16 cellular contexts compared by ENCODE assay signal in the genomic region with DNA sequence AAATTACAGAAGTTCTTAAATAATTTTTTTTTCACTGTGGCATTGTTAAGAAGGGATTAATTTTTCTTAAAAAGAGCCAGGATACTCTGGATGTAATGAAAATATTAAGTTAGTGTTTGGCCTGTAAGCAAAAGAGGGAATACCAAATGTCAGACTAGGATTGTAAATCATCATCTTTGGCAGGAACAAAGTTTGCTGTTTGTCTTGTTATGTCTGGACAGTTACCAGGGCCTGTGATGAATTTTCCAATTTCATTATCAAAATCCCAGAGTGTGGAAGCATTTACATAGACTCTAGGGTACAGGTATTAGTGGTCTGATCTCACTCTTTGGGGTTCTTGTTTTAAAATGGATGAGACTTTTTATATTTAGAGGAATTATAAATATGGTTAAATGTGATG. TPM values are rescaled to one million over a fixed set of nuclear protein-coding genes. Genes with fewer than 3 reads are reported as not detected.
DNase-seq lines count a peak whose midpoint lies in the region; ATAC-seq, FAIRE-seq and TF ChIP-seq lines count a peak whose summit lies in the region.
"Had no signal": no experiment of that assay in that cellular context is flagged by ENCODE, and none has a peak within 500 bp of the region (broad histone marks: within the 10 kb centered on the region; RNA-seq: fewer than 3 reads in every experiment).

No MANE protein-coding gene starts in this region.

- no peaks in the 10 kb centered on the region for H3K36me3 ChIP-seq in IMR-90 (ENCODE audit: control insufficient read depth, insufficient read depth, low read length)
- no peaks in the 10 kb centered on the region for H3K36me3 ChIP-seq in adipocyte (ENCODE audit: control insufficient read depth, insufficient read depth, low read length, severe bottlenecking)
- no peaks in the 10 kb centered on the region for H3K36me3 ChIP-seq in kidney (ENCODE audit: control insufficient read depth in 1 of 2, insufficient read depth in 2 of 2, low read length in 2 of 2)
- H3K36me3 ChIP-seq: SJSA1, transverse colon had no signal

- in situ Hi-C loops in IMR-90 (cut with MboI; ENCODE audit: low sequenced_read_pairs) = no loop called here

- H4K91ac ChIP-seq in IMR-90 (ENCODE audit: insufficient read depth, low read depth, low read length) = no peak overlapping the region

- no peak overlapping the region for H2BK15ac ChIP-seq in IMR-90 (ENCODE audit: low read depth, low read length)

- no peak overlapping the region for H2AK5ac ChIP-seq in IMR-90 (ENCODE audit: low read depth, low read length)

- POLR2A ChIA-PET in IMR-90 (lab: Charles Lee; ENCODE audit: unreplicated experiment) = no interaction called here

- no peaks in the 10 kb centered on the region for H4K20me1 ChIP-seq in IMR-90 (ENCODE audit: insufficient read depth, low read length)

- CTCF ChIA-PET in IMR-90 (lab: Yijun Ruan, JAX) = no interaction called here

- H2AK9ac ChIP-seq in IMR-90 (replicated peaks; ENCODE audit: low read depth, low read length, poor library complexity) = no peak overlapping the region

- no peak overlapping the region for H2BK5ac ChIP-seq in IMR-90 (ENCODE audit: low read depth, low read length, poor library complexity, severe bottlenecking)

- TF ChIP-seq CTCF in IMR-90 (conservative IDR thresholded peaks at IDR 0.05; ENCODE audit: low read depth, low read length) (no peak), kidney (IDR thresholded peaks at IDR 0.05; ENCODE audit: borderline replicate concordance, extremely low read depth, insufficient read depth) (no peak)

- H3K9ac ChIP-seq in IMR-90 (ENCODE audit: low read depth, low read length) = no peak overlapping the region
- peak overlapping the region; percentile 11 for H3K9ac ChIP-seq in adipocyte (ENCODE audit: low read length)
- no peak overlapping the region for H3K9ac ChIP-seq in kidney (ENCODE audit: low read length in 2 of 2)

- peak; percentile 19 for FAIRE-seq in kidney (lab: Jason Lieb, UNC)
- FAIRE-seq: GM12892, islet of Langerhans had no signal

- no peak overlapping the region for H3K23ac ChIP-seq in IMR-90 (ENCODE audit: low read depth, low read length)

- intact Hi-C loops in IMR-90 (cut with micrococcal nuclease) (no loop called here), kidney (cut with DNase I) (no loop called here)

- H2BK20ac ChIP-seq in IMR-90 (ENCODE audit: low read depth, low read length) = no peak overlapping the region

- 0 out of 2 replicates have a peak, but pooled peaks cover 2% of the 10 kb centered on the region for H3K4me1 ChIP-seq in IMR-90 (ENCODE audit: control insufficient read depth, insufficient read depth, low read length)
- H3K4me1 ChIP-seq in adipocyte (ENCODE audit: control insufficient read depth, insufficient read depth, low read length) = peaks cover 37% of the 10 kb centered on the region
- H3K4me1 ChIP-seq in kidney (ENCODE audit: control insufficient read depth in 1 of 2, insufficient read depth in 1 of 2, low read depth in 1 of 2, low read length in 2 of 2) = peaks cover 11 to 28% of the 10 kb centered on the region in 2 donors

- peak overlapping the region; percentile 31; the same call in 1 of the 2 replicates for H3K4me2 ChIP-seq in IMR-90 (ENCODE audit: low read depth, low read length)

- ATAC-seq in IMR-90 (ENCODE audit: low read depth) (no peak), HG03139 (IDR thresholded peaks at IDR 0.05; ENCODE audit: unreplicated experiment) (no peak)

- H3K79me1 ChIP-seq in IMR-90 (ENCODE audit: low read depth in 1 of 2, low read length in 2 of 2) = peaks cover 16 to 40% of the 10 kb centered on the region in 2 experiments

- dilution Hi-C loops in IMR-90 (cut with HindIII; ENCODE audit: low sequenced_read_pairs, unreplicated experiment) = no loop called here

- no peak overlapping the region for H2BK120ac ChIP-seq in IMR-90 (ENCODE audit: low read depth, low read length)

- no peaks in the 10 kb centered on the region for H3K9me1 ChIP-seq in IMR-90 (ENCODE audit: insufficient read depth, low read length)

- H4K5ac ChIP-seq in IMR-90 (ENCODE audit: low read depth, low read length) = no peak overlapping the region

- H3K4ac ChIP-seq in IMR-90 (ENCODE audit: low read depth, low read length) = no peak overlapping the region

- no peak for TF ChIP-seq RAD21 in IMR-90 (IDR thresholded peaks at IDR 0.05; ENCODE audit: low read length)

- DNase-seq in IMR-90 (no peak), adipocyte (ENCODE audit: low read depth) (peak; percentile 30), kidney (no peak), superior temporal gyrus (ENCODE audit: extremely low spot score) (peak; percentile 13), globus pallidus (ENCODE audit: low spot score) (no peak), HUDEP-2 (lab: John Stamatoyannopoulos, UW; ENCODE audit: unreplicated experiment in 76 of 76) (no peak)
- DNase-seq: CD4-positive, alpha-beta T cell; DND-41; effector CD4-positive, alpha-beta T cell; NCI-H2171; stimulated activated CD4-positive, alpha-beta T cell treated with anti-CD3 and anti-CD28 coated beads, Interleukin-1b, Interleukin-23, amount 100 ng/mL, for 48 hours; transverse colon had no signal

- H3K56ac ChIP-seq in IMR-90 (ENCODE audit: extremely low read depth, insufficient read depth, low read length) = no peak overlapping the region

- no peak overlapping the region for H2AFZ ChIP-seq in IMR-90 (replicated peaks; ENCODE audit: low read length, poor library complexity)

- H3K27me3 ChIP-seq in IMR-90 (ENCODE audit: control insufficient read depth, insufficient read depth, low read length) (no peaks in the 10 kb centered on the region), adipocyte (replicated peaks; ENCODE audit: control insufficient read depth, insufficient read depth, low read length) (no peaks in the 10 kb centered on the region)
- H3K27me3 ChIP-seq: SJSA1, transverse colon had no signal

- H3K9me3 ChIP-seq in IMR-90 (ENCODE audit: control insufficient read depth, insufficient read depth, low read length) (no peaks in the 10 kb centered on the region), adipocyte (ENCODE audit: control insufficient read depth, low read length) (no peaks in the 10 kb centered on the region), kidney (ENCODE audit: control insufficient read depth in 1 of 2, low read length in 2 of 2) (no peaks in the 10 kb centered on the region)
- H3K9me3 ChIP-seq: SJSA1, transverse colon had no signal

- TF ChIP-seq POLR2A in IMR-90 (IDR thresholded peaks at IDR 0.05; ENCODE audit: low read depth, low read length) = no peak

- BruUV-seq in IMR-90 (replicated peaks; lab: Mats Ljungman, UMichigan) = no TSS peak

- no peak overlapping the region for H3K14ac ChIP-seq in IMR-90 (replicated peaks; ENCODE audit: low read depth, low read length)

- H3K4me3 ChIP-seq in IMR-90 (ENCODE audit: insufficient read depth, low read depth, low read length) (no peak overlapping the region), adipocyte (ENCODE audit: low read length) (peak overlapping the region; percentile 58), kidney (ENCODE audit: low read length in 2 of 2) (peak overlapping the region in 1 of 2 donors; percentile 20)
- H3K4me3 ChIP-seq: SJSA1, transverse colon had no signal

- H4K8ac ChIP-seq in IMR-90 (ENCODE audit: low read depth in 2 of 2, low read length in 2 of 2) = no peak overlapping the region

- no peak overlapping the region for H3K27ac ChIP-seq in IMR-90 (ENCODE audit: insufficient read depth, low read length)
- H3K27ac ChIP-seq in kidney (ENCODE audit: low read depth in 2 of 2, low read length in 2 of 2) = no peak overlapping the region
- H3K27ac ChIP-seq: SJSA1 had no signal

- H3K18ac ChIP-seq in IMR-90 (ENCODE audit: low read depth, low read length) = no peak overlapping the region

TF ChIP-seq in IMR-90, 13 proteins besides CTCF, POLR2A, EP300 and RAD21 (continues in another document):
- TF ChIP-seq CEBPB (IDR thresholded peaks at IDR 0.05; ENCODE audit: low read depth, low read length) (no peak), RCOR1 (IDR thresholded peaks at IDR 0.05; ENCODE audit: insufficient replicate concordance, low read length) (no peak), FOS (IDR thresholded peaks at IDR 0.05; ENCODE audit: low read depth, low read length) (no peak), MAFK (IDR thresholded peaks at IDR 0.05; ENCODE audit: low read depth, low read length) (no peak), USF2 (IDR thresholded peaks at IDR 0.05; ENCODE audit: low read depth, low read length) (no peak), ELK1 (IDR thresholded peaks at IDR 0.05; ENCODE audit: borderline replicate concordance, low read depth, low read length) (no peak), BHLHE40 (IDR thresholded peaks at IDR 0.05; ENCODE audit: low read depth, low read length) (no peak), SMC3 (IDR thresholded peaks at IDR 0.05; ENCODE audit: low read depth, low read length) (no peak), RFX5 (IDR thresholded peaks at IDR 0.05; ENCODE audit: low read depth, low read length) (no peak), CHD1 (IDR thresholded peaks at IDR 0.05; ENCODE audit: low read depth, low read length) (no peak)

RNA-seq across cellular contexts. Expression of gene CEP57L1, which starts 26.1 kb away (rescaled TPM):
- total RNA-seq in IMR-90 (2012; rRNA removed) = 21.9 and 28.3 TPM in 2 replicates
- 10.3 and 11.2 TPM in 2 replicates for polyA plus RNA-seq in IMR-90 (2012; rRNA removed)
- polyA plus RNA-seq in IMR-90 (2012; cell fraction: cytosol; rRNA removed) = 2.8 and 5.8 TPM in 2 replicates
- 2.5 and 11.0 TPM in 2 replicates for polyA plus RNA-seq in IMR-90 (2012; cell fraction: nucleus; rRNA removed; ENCODE audit: low replicate concordance)
- 10.6 TPM for total RNA-seq in kidney
- polyA plus RNA-seq in kidney (ENCODE audit: insufficient read depth, low read depth, low replicate concordance) = 6.3 TPM

RNA-seq across cellular contexts. Expression of gene SESN1, which starts 26.8 kb away (rescaled TPM):
- total RNA-seq in IMR-90 (2012; rRNA removed) (16.7 and 18.6 TPM in 2 replicates), kidney (26.0 TPM)
- polyA plus RNA-seq in IMR-90 (2012; rRNA removed) (8.0 and 9.7 TPM in 2 replicates), kidney (ENCODE audit: insufficient read depth, low read depth, low replicate concordance) (14.8 TPM)
- polyA plus RNA-seq in IMR-90 (2012; cell fraction: cytosol; rRNA removed) = 2.1 and 3.0 TPM in 2 replicates
- polyA plus RNA-seq in IMR-90 (2012; cell fraction: nucleus; rRNA removed; ENCODE audit: low replicate concordance) = 3.6 and 25.8 TPM in 2 replicates

Comparison
In these comparisons a context has a peak if more than half of its experiments do, and no peak if none do; other contexts are left out.
1. DNase-seq: peak in adipocyte (single experiment) and superior temporal gyrus (single experiment); none in IMR-90 (single experiment), kidney (single experiment), globus pallidus (single experiment) and HUDEP-2 (0 of 76).